ENCODE assay signal across 2 cellular contexts in genomic region chr17:34852614-34853013, GRCh38.
A peak's percentile ranks its signal among the peaks of the same experiment; 100 is the strongest.
TF ChIP-seq lines count a peak whose summit lies in the region.

No MANE protein-coding gene starts in this region.

TF ChIP-seq in A549, 52 proteins besides CTCF, POLR2A, EP300 and RAD21:
- peak; percentile 83 for TF ChIP-seq USF2 (IDR thresholded peaks at IDR 0.05)
- no peak for TF ChIP-seq JUNB (IDR thresholded peaks at IDR 0.05)

TF ChIP-seq in H1, 55 proteins besides CTCF, POLR2A, EP300 and RAD21 (continued from another document):
- TF ChIP-seq CHD7 (IDR thresholded peaks at IDR 0.05; ENCODE audit: insufficient replicate concordance, low read length) (no peak), RNF2 (IDR thresholded peaks at IDR 0.05; ENCODE audit: borderline replicate concordance, low read depth, low read length, missing control alignments, poor library complexity, severe bottlenecking) (no peak), SP4 (IDR thresholded peaks at IDR 0.05; ENCODE audit: low read length) (no peak), NANOG (IDR thresholded peaks at IDR 0.05; ENCODE audit: insufficient read depth, low read depth, low read length, poor library complexity, severe bottlenecking) (no peak), JUND (IDR thresholded peaks at IDR 0.05; ENCODE audit: low read length) (no peak), MAX (IDR thresholded peaks at IDR 0.05) (0 out of 2 replicates have a peak, but pooled peaks have one; percentile 17), JUN (IDR thresholded peaks at IDR 0.05; ENCODE audit: low read depth, low read length) (no peak), BACH1 (IDR thresholded peaks at IDR 0.05; ENCODE audit: low read length) (no peak), EGR1 (IDR thresholded peaks at IDR 0.05; ENCODE audit: borderline replicate concordance, low read depth, low read length) (no peak), USF2 (IDR thresholded peaks at IDR 0.05; ENCODE audit: low read length) (peak; percentile 59), EZH2 (IDR thresholded peaks at IDR 0.05; ENCODE audit: low read depth, low read length, severe bottlenecking) (no peak), CBX8 (IDR thresholded peaks at IDR 0.05; ENCODE audit: borderline replicate concordance, low read depth, low read length) (no peak), SRF (IDR thresholded peaks at IDR 0.05; ENCODE audit: low read depth, low read length) (no peak)
